Comparison of ENCODE assay signal across 26 cellular contexts in genomic region chr10:115854740-115855435, GRCh38.
DNase-seq lines count a peak whose midpoint lies in the region; ATAC-seq and TF ChIP-seq lines count a peak whose summit lies in the region.
"Had no signal": no experiment of that assay in that cellular context is flagged by ENCODE, and none has a peak within 500 bp of the region (broad histone marks: within the 10 kb centered on the region; RNA-seq: fewer than 3 reads in every experiment).

No MANE protein-coding gene starts in this region.

- no TSS peak for BruUV-seq in MCF 10A (replicated peaks; lab: Mats Ljungman, UMichigan)

- peak; percentile 89 for ATAC-seq in RWPE2 (ENCODE audit: low read depth)
- no peak for ATAC-seq in GM21786 (IDR thresholded peaks at IDR 0.05; ENCODE audit: unreplicated experiment)
- ATAC-seq: effector memory CD8-positive, alpha-beta T cell; gastroesophageal sphincter had no signal

- POLR2A ChIA-PET in MCF 10A (lab: Yijun Ruan, JAX) = interaction anchor here (2.0 kb wide), 1 partner anchor 10 kb away, joined by 5 read pairs; no protein-coding TSS in a partner anchor

- no peaks in the 10 kb centered on the region for H3K27me3 ChIP-seq in breast epithelium
- no peaks in the 10 kb centered on the region for H3K27me3 ChIP-seq in RWPE2 (ENCODE audit: insufficient read depth, poor library complexity, severe bottlenecking)
- H3K27me3 ChIP-seq in Peyer's patch = no peaks in the 10 kb centered on the region
- H3K27me3 ChIP-seq: esophagus squamous epithelium, gastroesophageal sphincter, tibial artery had no signal

- H3K4me1 ChIP-seq in breast epithelium (no peaks in the 10 kb centered on the region), RWPE2 (ENCODE audit: insufficient read depth, poor library complexity, severe bottlenecking) (peaks cover 10% of the 10 kb centered on the region), Peyer's patch (no peaks in the 10 kb centered on the region)
- H3K4me1 ChIP-seq: esophagus squamous epithelium, gastroesophageal sphincter, tibial artery had no signal

- CTCF ChIA-PET in MCF 10A (lab: Yijun Ruan, JAX) = interaction anchor here (0.7 to 0.9 kb wide), 2 partner anchors 84 to 117 kb away, joined by 3 to 6 read pairs; no protein-coding TSS in a partner anchor

- H3K36me3 ChIP-seq in breast epithelium (no peaks in the 10 kb centered on the region), RWPE2 (ENCODE audit: low read depth) (no peaks in the 10 kb centered on the region), Peyer's patch (no peaks in the 10 kb centered on the region)
- H3K36me3 ChIP-seq: esophagus squamous epithelium, gastroesophageal sphincter, tibial artery had no signal

- TF ChIP-seq POLR2A in breast epithelium (IDR thresholded peaks at IDR 0.05) = no peak
- no peak for TF ChIP-seq POLR2A in Peyer's patch (IDR thresholded peaks at IDR 0.05)

- no peaks in the 10 kb centered on the region for H3K27me3 Mint-ChIP-seq in MCF 10A (ENCODE audit: insufficient read depth, unreplicated experiment)
- H3K27me3 Mint-ChIP-seq: activated naive CD8-positive, alpha-beta T cell; effector memory CD8-positive, alpha-beta T cell; stimulated activated naive CD8-positive, alpha-beta T cell treated with anti-CD3 and anti-CD28 coated beads, Interleukin-15, Interleukin-2, amounts not matched to agents 100 ng/mL and 50 ng/mL, for 24 hours had no signal

- H3K4me3 ChIP-seq in breast epithelium (no peak overlapping the region), RWPE2 (ENCODE audit: severe bottlenecking) (no peak overlapping the region), Peyer's patch (no peak overlapping the region)
- H3K4me3 ChIP-seq: esophagus squamous epithelium, gastroesophageal sphincter, lung, tibial artery had no signal

- DNase-seq in MCF 10A (ENCODE audit: unreplicated experiment) (peak; percentile 11), breast epithelium (ENCODE audit: low spot score in 2 of 2) (no peak), RWPE2 (ENCODE audit: low spot score) (no peak), iris pigment epithelial cell (ENCODE audit: low read depth) (peak; percentile 51), Peyer's patch (no peak), C1 segment of cervical spinal cord (lab: John Stamatoyannopoulos, UW) (no peak), SKM-1 (lab: John Stamatoyannopoulos, UW; ENCODE audit: unreplicated experiment) (no peak)
- DNase-seq: effector memory CD8-positive, alpha-beta T cell; esophagus squamous epithelium; H7; islet precursor cell; MV-4-11; NCI-H1694; NCI-H748 treated with DMSO at 0.1 percent for 48 hours; occipital lobe; stimulated activated CD4-positive, alpha-beta T cell treated with anti-CD3 and anti-CD28 coated beads, Interleukin-12 subunit alpha, Interleukin-12 subunit beta, amount 100 ng/mL, for 4 hours; tibial artery had no signal

- TF ChIP-seq CTCF in MCF 10A (IDR thresholded peaks at IDR 0.05; ENCODE audit: unreplicated experiment) (no peak), breast epithelium (IDR thresholded peaks at IDR 0.05) (no peak), RWPE2 (IDR thresholded peaks at IDR 0.05; ENCODE audit: poor library complexity, severe bottlenecking) (no peak), Peyer's patch (IDR thresholded peaks at IDR 0.05) (no peak)

- H3K9me3 Mint-ChIP-seq in MCF 10A (ENCODE audit: unreplicated experiment) = no peaks in the 10 kb centered on the region
- H3K9me3 Mint-ChIP-seq: stimulated activated naive CD8-positive, alpha-beta T cell treated with anti-CD3 and anti-CD28 coated beads, Interleukin-15, Interleukin-2, amounts not matched to agents 100 ng/mL and 50 ng/mL, for 24 hours had no signal

- no peaks in the 10 kb centered on the region for H3K9me3 ChIP-seq in breast epithelium
- no peaks in the 10 kb centered on the region for H3K9me3 ChIP-seq in RWPE2 (ENCODE audit: severe bottlenecking)
- no peaks in the 10 kb centered on the region for H3K9me3 ChIP-seq in Peyer's patch
- H3K9me3 ChIP-seq: esophagus squamous epithelium, gastroesophageal sphincter, tibial artery had no signal

- H3K4me1 Mint-ChIP-seq in MCF 10A (ENCODE audit: insufficient read depth, unreplicated experiment) = peaks cover 24% of the 10 kb centered on the region
- H3K4me1 Mint-ChIP-seq: CD14-positive monocyte had no signal

- no peak overlapping the region for H3K4me3 Mint-ChIP-seq in MCF 10A (ENCODE audit: unreplicated experiment)
- H3K4me3 Mint-ChIP-seq: activated naive CD8-positive, alpha-beta T cell; CD14-positive monocyte; effector memory CD8-positive, alpha-beta T cell; stimulated activated naive CD8-positive, alpha-beta T cell treated with anti-CD3 and anti-CD28 coated beads, Interleukin-15, Interleukin-2, amounts not matched to agents 100 ng/mL and 50 ng/mL, for 24 hours; WTC11 had no signal

- peak overlapping the region; percentile 82 for H3K27ac Mint-ChIP-seq in MCF 10A (ENCODE audit: low read depth, unreplicated experiment)
- H3K27ac Mint-ChIP-seq: activated naive CD8-positive, alpha-beta T cell; CD14-positive monocyte; effector memory CD8-positive, alpha-beta T cell; stimulated activated naive CD8-positive, alpha-beta T cell treated with anti-CD3 and anti-CD28 coated beads, Interleukin-15, Interleukin-2, amounts not matched to agents 100 ng/mL and 50 ng/mL, for 24 hours; WTC11 had no signal

- intact Hi-C loops in MCF 10A (cut with micrococcal nuclease) = no loop called here
- intact Hi-C loops in breast epithelium (cut with DNase I; ENCODE audit: low total_unique reads) = no loop called here

- H3K27ac ChIP-seq in breast epithelium = peak overlapping the region in 1 of 2 donors; percentile 30
- H3K27ac ChIP-seq in RWPE2 (ENCODE audit: poor library complexity, severe bottlenecking) = peak overlapping the region; percentile 47
- no peak overlapping the region for H3K27ac ChIP-seq in Peyer's patch
- H3K27ac ChIP-seq: 22Rv1, esophagus squamous epithelium, gastroesophageal sphincter, KMS-11, tibial artery had no signal

- no peaks in the 10 kb centered on the region for H3K36me3 Mint-ChIP-seq in MCF 10A (ENCODE audit: insufficient read depth, unreplicated experiment)
- H3K36me3 Mint-ChIP-seq: activated naive CD8-positive, alpha-beta T cell; CD14-positive monocyte; WTC11 had no signal

Comparison
In these comparisons a context has a peak if more than half of its experiments do, and no peak if none do; other contexts are left out.
1. DNase-seq: peak in MCF 10A (single experiment) and iris pigment epithelial cell (single experiment); none in breast epithelium (0 of 2), RWPE2 (single experiment), Peyer's patch (0 of 3), C1 segment of cervical spinal cord (0 of 14) and SKM-1 (single experiment).